In the genomic region with DNA sequence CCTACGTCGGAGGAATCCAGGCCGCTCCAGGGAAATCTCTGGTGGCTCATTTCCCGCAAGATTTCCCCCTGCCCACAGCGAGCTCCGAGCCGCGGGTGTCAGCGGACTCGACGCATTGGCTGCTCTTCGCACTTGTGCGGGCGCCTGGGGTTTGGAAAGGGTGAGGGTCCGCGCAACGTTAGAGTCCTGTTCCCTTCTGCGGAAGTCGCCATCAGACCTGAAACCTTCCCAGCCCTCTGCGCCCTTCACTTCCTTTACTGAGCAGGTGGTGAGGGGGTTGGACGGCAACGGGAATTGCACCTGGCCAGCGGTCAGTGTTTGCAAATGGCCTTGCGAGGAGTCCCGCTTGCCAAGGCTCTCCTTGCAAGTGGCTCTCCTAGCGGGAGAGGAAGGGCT, we compare ENCODE assay signal across 22 cellular contexts. TPM values are rescaled to one million over a fixed set of nuclear protein-coding genes. Genes with fewer than 3 reads are reported as not detected.
DNase-seq lines count a peak whose midpoint lies in the region; ATAC-seq and TF ChIP-seq lines count a peak whose summit lies in the region.
"Had no signal": no experiment of that assay in that cellular context is flagged by ENCODE, and none has a peak within 500 bp of the region (broad histone marks: within the 10 kb centered on the region; RNA-seq: fewer than 3 reads in every experiment).

No MANE protein-coding gene starts in this region.

- no CpG with 5 or more reads among the region's 26 CpGs for WGBS in mesendoderm (ENCODE audit: extremely low coverage, insufficient coverage, low lambda C conversion rate)

- no peak overlapping the region for H3K4ac ChIP-seq in mesendoderm (ENCODE audit: low read depth, low read length)

- H3K27ac ChIP-seq in mesendoderm (ENCODE audit: low read depth, low read length): no peak overlapping the region
- H3K27ac ChIP-seq: 22Rv1, Peyer's patch had no signal

- H3K4me1 Mint-ChIP-seq in glutamatergic neuron (ENCODE audit: low read depth, unreplicated experiment): no peaks in the 10 kb centered on the region
- H3K4me1 Mint-ChIP-seq in type B pancreatic cell (ENCODE audit: unreplicated experiment): no peaks in the 10 kb centered on the region
- H3K4me1 Mint-ChIP-seq: CD8-positive, alpha-beta memory T cell had no signal

- H2BK120ac ChIP-seq in mesendoderm (ENCODE audit: low read depth, low read length): no peak overlapping the region

- H3K23ac ChIP-seq in mesendoderm (ENCODE audit: low read length): peak overlapping the region; percentile 66

- H4K5ac ChIP-seq in mesendoderm (ENCODE audit: low read length): no peak overlapping the region

- peaks cover 34% of the 10 kb centered on the region for H3K27me3 Mint-ChIP-seq in glutamatergic neuron (ENCODE audit: unreplicated experiment)
- peaks cover 95% of the 10 kb centered on the region for H3K27me3 Mint-ChIP-seq in type B pancreatic cell

- no peak overlapping the region for H3K18ac ChIP-seq in mesendoderm (ENCODE audit: low read length)

- H3K9me3 Mint-ChIP-seq in glutamatergic neuron (ENCODE audit: unreplicated experiment): peaks cover 8% of the 10 kb centered on the region
- H3K9me3 Mint-ChIP-seq in type B pancreatic cell: no peaks in the 10 kb centered on the region

- H3K36me3 Mint-ChIP-seq in glutamatergic neuron (ENCODE audit: unreplicated experiment): no peaks in the 10 kb centered on the region
- no peaks in the 10 kb centered on the region for H3K36me3 Mint-ChIP-seq in type B pancreatic cell
- H3K36me3 Mint-ChIP-seq: CD8-positive, alpha-beta memory T cell had no signal

- H2AK5ac ChIP-seq in mesendoderm (ENCODE audit: low read length): no peak overlapping the region

- peak; percentile 71 for DNase-seq in NCI-H748 (lab: John Stamatoyannopoulos, UW; ENCODE audit: unreplicated experiment)
- DNase-seq in NCI-H748 treated with DMSO at 0.1 percent for 48 hours (lab: John Stamatoyannopoulos, UW): no peak
- DNase-seq in glutamatergic neuron: no peak
- DNase-seq in mesendoderm: no peak
- no peak for DNase-seq in type B pancreatic cell (ENCODE audit: extremely low spot score, unreplicated experiment)
- no peak for DNase-seq in HK-2 (ENCODE audit: unreplicated experiment)
- no peak for DNase-seq in HCEC 1CT
- DNase-seq: CD8-positive, alpha-beta memory T cell; KBM-7; NCI-H1092 treated with DMSO at 0.1 percent for 48 hours; NCI-H1694; NCI-H2107; NCI-H345; NCI-H774; Peyer's patch; SHP77 had no signal

- peaks cover 66% of the 10 kb centered on the region for H3K27me3 ChIP-seq in mesendoderm (ENCODE audit: insufficient read depth, low read length, poor library complexity)

- no peak overlapping the region for H4K8ac ChIP-seq in mesendoderm (ENCODE audit: low read depth, low read length)

- H3K4me3 ChIP-seq in mesendoderm (ENCODE audit: low read length): peak overlapping the region; percentile 29
- H3K4me3 ChIP-seq: Peyer's patch had no signal

- TF ChIP-seq CTCF in glutamatergic neuron (IDR thresholded peaks at IDR 0.05; ENCODE audit: partially characterized antibody, unreplicated experiment): no peak
- TF ChIP-seq CTCF in type B pancreatic cell (conservative IDR thresholded peaks at IDR 0.05): no peak

- peak overlapping the region; percentile 60 for H3K4me2 ChIP-seq in mesendoderm (ENCODE audit: low read length)

- H3K27ac Mint-ChIP-seq in glutamatergic neuron (ENCODE audit: unreplicated experiment) (no peak overlapping the region), type B pancreatic cell (no peak overlapping the region)
- H3K27ac Mint-ChIP-seq: CD8-positive, alpha-beta memory T cell had no signal

- no peaks in the 10 kb centered on the region for H3K79me1 ChIP-seq in mesendoderm (ENCODE audit: low read length)

- no peak overlapping the region for H2BK15ac ChIP-seq in mesendoderm (replicated peaks; ENCODE audit: low read depth)

- H2BK5ac ChIP-seq in mesendoderm (ENCODE audit: low read length): no peak overlapping the region

- no peaks in the 10 kb centered on the region for H3K36me3 ChIP-seq in mesendoderm (ENCODE audit: control insufficient read depth, insufficient read depth, low read length)
- H3K36me3 ChIP-seq: Peyer's patch had no signal

- H3K79me2 ChIP-seq in mesendoderm (ENCODE audit: control insufficient read depth, insufficient read depth, low read length): no peaks in the 10 kb centered on the region

- H3K56ac ChIP-seq in mesendoderm (ENCODE audit: low read length): no peak overlapping the region

- H3K4me3 Mint-ChIP-seq in glutamatergic neuron (ENCODE audit: unreplicated experiment) (peak overlapping the region; percentile 30), type B pancreatic cell (peak overlapping the region; percentile 36)
- H3K4me3 Mint-ChIP-seq: CD8-positive, alpha-beta memory T cell had no signal

- ATAC-seq in GM21390 (IDR thresholded peaks at IDR 0.05; ENCODE audit: unreplicated experiment): no peak
- ATAC-seq: HCT116, SK-N-SH treated with all-trans-retinoic acid at 6 μM for 48 hours had no signal

- no peaks in the 10 kb centered on the region for H3K4me1 ChIP-seq in mesendoderm (ENCODE audit: control insufficient read depth, low read depth, low read length)
- H3K4me1 ChIP-seq: Peyer's patch had no signal

- no peak overlapping the region for H3K9ac ChIP-seq in mesendoderm (ENCODE audit: low read length)

RNA-seq across cellular contexts. Expression of gene PAX1, which starts 8.4 kb away (rescaled TPM):
- total RNA-seq in glutamatergic neuron (ENCODE audit: unreplicated experiment) (not detected), type B pancreatic cell (ENCODE audit: low replicate concordance) (0.43 and 2.7 TPM in 2 replicates)
- not detected for polyA plus RNA-seq in mesendoderm (2013, experiment 1 of 2)
- 0.01 TPM for polyA plus RNA-seq in mesendoderm (2013, experiment 2 of 2)
- total RNA-seq: CD8-positive, alpha-beta memory T cell; M059J; Peyer's patch had no signal
- polyA plus RNA-seq: BJ; CD8-positive, alpha-beta memory T cell had no signal
